17 cellular contexts compared by ENCODE assay signal in the genomic region with DNA sequence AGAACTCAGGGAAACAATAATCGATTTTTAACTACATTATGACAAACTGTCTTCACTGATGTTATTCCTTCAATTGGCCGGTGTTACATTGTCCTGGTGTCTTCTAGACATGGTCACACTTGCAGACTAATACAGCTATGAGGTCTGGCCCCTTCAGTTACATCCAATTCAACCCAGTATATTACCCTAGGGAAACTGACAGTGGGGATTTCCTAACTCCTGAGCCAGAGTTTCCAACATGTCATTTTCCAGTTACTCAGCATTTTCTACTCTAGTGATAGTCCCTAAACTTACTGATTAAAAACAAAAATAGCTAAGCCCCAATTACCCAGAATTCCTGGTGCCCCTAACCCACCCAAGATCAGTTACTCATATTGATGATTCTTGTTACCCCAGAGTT. TPM values are rescaled to one million over a fixed set of nuclear protein-coding genes. Genes with fewer than 3 reads are reported as not detected.
DNase-seq lines count a peak whose midpoint lies in the region; ATAC-seq and TF ChIP-seq lines count a peak whose summit lies in the region.
"Had no signal": no experiment of that assay in that cellular context is flagged by ENCODE, and none has a peak within 500 bp of the region (broad histone marks: within the 10 kb centered on the region; RNA-seq: fewer than 3 reads in every experiment).

No MANE protein-coding gene starts in this region.

- no peak for TF ChIP-seq CTCF in KMS-11 (conservative IDR thresholded peaks at IDR 0.05; ENCODE audit: low read depth, low read length)

- peak overlapping the region; percentile 15; the same call in 1 of the 2 replicates for H3K4me2 ChIP-seq in KMS-11
- H3K4me2 ChIP-seq: GM23338 had no signal

- peak; percentile 59 to 61 for ATAC-seq in activated T-cell treated with anti-CD3 and anti-CD28 coated beads, Interleukin-2, amount 50 U/mL, for 72 hours (replicated peaks in 1 of 2)
- peak; percentile 68 for ATAC-seq in stimulated activated effector memory CD8-positive, alpha-beta T cell treated with anti-CD3 and anti-CD28 coated beads, Interleukin-12 subunit alpha, Interleukin-12 subunit beta, amount 100 ng/mL, for 72 hours
- ATAC-seq: GM23338, HCT116 had no signal

- DNase-seq in activated T-cell treated with anti-CD3 and anti-CD28 coated beads for 24 hours (ENCODE audit: low read depth) (peak; percentile 26), DMS 273 treated with DMSO at 0.1 percent for 48 hours (lab: John Stamatoyannopoulos, UW) (no peak), NCI-H526 (lab: John Stamatoyannopoulos, UW) (no peak)
- no peak for DNase-seq in activated T-cell treated with anti-CD3 and anti-CD28 coated beads, Interleukin-2, amount 50 U/mL, for 48 hours
- no peak for DNase-seq in activated T-cell treated with anti-CD3 and anti-CD28 coated beads, Interleukin-2, amount 50 U/mL, for 72 hours
- DNase-seq in stimulated activated effector memory CD8-positive, alpha-beta T cell treated with anti-CD3 and anti-CD28 coated beads, Interleukin-12 subunit alpha, Interleukin-12 subunit beta, amount 100 ng/mL, for 72 hours (ENCODE audit: low spot score in 2 of 2): no peak
- DNase-seq: NCI-H187; NCI-H345; NCI-H526 treated with DMSO at 0.1 percent for 48 hours; NK-92 treated with Interleukin-12 subunit alpha and Interleukin-12 subunit beta, amount 100 ng/mL, for 24 hours had no signal

- no peak overlapping the region for H2AFZ ChIP-seq in KMS-11 (ENCODE audit: low read depth)
- H2AFZ ChIP-seq: GM23338 had no signal

- peaks cover 58% of the 10 kb centered on the region for H3K4me1 Mint-ChIP-seq in activated T-cell treated with anti-CD3 and anti-CD28 coated beads, Interleukin-2, amount 50 U/mL, for 72 hours (ENCODE audit: low read depth)
- H3K4me1 Mint-ChIP-seq in stimulated activated effector memory CD8-positive, alpha-beta T cell treated with anti-CD3 and anti-CD28 coated beads, Interleukin-12 subunit alpha, Interleukin-12 subunit beta, amount 100 ng/mL, for 72 hours: peaks cover 60% of the 10 kb centered on the region

- no peaks in the 10 kb centered on the region for H3K27me3 ChIP-seq in KMS-11 (ENCODE audit: insufficient read depth, low read depth)

- H3K27me3 Mint-ChIP-seq in activated T-cell treated with anti-CD3 and anti-CD28 coated beads, Interleukin-2, amount 50 U/mL, for 72 hours (ENCODE audit: low read depth): no peaks in the 10 kb centered on the region

- no peaks in the 10 kb centered on the region for H4K20me1 ChIP-seq in KMS-11 (ENCODE audit: insufficient read depth)

- H3K4me3 ChIP-seq in KMS-11 (IDR thresholded peaks at IDR 0.05; ENCODE audit: insufficient read depth, low read depth, low read length): no peak overlapping the region
- H3K4me3 ChIP-seq: GM23338 had no signal

- H3K79me2 ChIP-seq in KMS-11 (ENCODE audit: insufficient read depth, low read depth): no peaks in the 10 kb centered on the region

- H3K36me3 ChIP-seq in KMS-11 (ENCODE audit: insufficient read depth): no peaks in the 10 kb centered on the region

- peak overlapping the region; percentile 0 for H3K27ac Mint-ChIP-seq in activated T-cell treated with anti-CD3 and anti-CD28 coated beads, Interleukin-2, amount 50 U/mL, for 72 hours
- peak overlapping the region; percentile 80 for H3K27ac Mint-ChIP-seq in stimulated activated effector memory CD8-positive, alpha-beta T cell treated with anti-CD3 and anti-CD28 coated beads, Interleukin-12 subunit alpha, Interleukin-12 subunit beta, amount 100 ng/mL, for 72 hours
- H3K27ac Mint-ChIP-seq: GM23338, IgD-negative memory B cell had no signal

- H3K36me3 Mint-ChIP-seq in activated T-cell treated with anti-CD3 and anti-CD28 coated beads, Interleukin-2, amount 50 U/mL, for 72 hours (ENCODE audit: insufficient read depth in 2 of 2): peaks cover 0 to 2% of the 10 kb centered on the region in 2 donors
- H3K36me3 Mint-ChIP-seq in stimulated activated effector memory CD8-positive, alpha-beta T cell treated with anti-CD3 and anti-CD28 coated beads, Interleukin-12 subunit alpha, Interleukin-12 subunit beta, amount 100 ng/mL, for 72 hours: no peaks in the 10 kb centered on the region

- H3K4me1 ChIP-seq in KMS-11 (ENCODE audit: low read depth, poor library complexity, severe bottlenecking): peaks cover 21% of the 10 kb centered on the region

- no peak overlapping the region for H3K27ac ChIP-seq in KMS-11
- H3K27ac ChIP-seq: C4-2B had no signal

- H3K9ac ChIP-seq in KMS-11: no peak overlapping the region

- peak overlapping the region; percentile 5 to 25 for H3K4me3 Mint-ChIP-seq in activated T-cell treated with anti-CD3 and anti-CD28 coated beads, Interleukin-2, amount 50 U/mL, for 72 hours
- H3K4me3 Mint-ChIP-seq in stimulated activated effector memory CD8-positive, alpha-beta T cell treated with anti-CD3 and anti-CD28 coated beads, Interleukin-12 subunit alpha, Interleukin-12 subunit beta, amount 100 ng/mL, for 72 hours: peak overlapping the region; percentile 31
- H3K4me3 Mint-ChIP-seq: GM23338, IgD-negative memory B cell had no signal

- H3K9me3 Mint-ChIP-seq in activated T-cell treated with anti-CD3 and anti-CD28 coated beads, Interleukin-2, amount 50 U/mL, for 72 hours: peaks cover 0 to 2% of the 10 kb centered on the region in 2 donors
- peaks cover 2% of the 10 kb centered on the region for H3K9me3 Mint-ChIP-seq in stimulated activated effector memory CD8-positive, alpha-beta T cell treated with anti-CD3 and anti-CD28 coated beads, Interleukin-12 subunit alpha, Interleukin-12 subunit beta, amount 100 ng/mL, for 72 hours
- H3K9me3 Mint-ChIP-seq: GM23338, IgD-negative memory B cell had no signal

RNA-seq across cellular contexts. Expression of a gene that starts 21.1 kb away (rescaled TPM):
- 10 to 100 TPM; 34.3 to 77.1 TPM for total RNA-seq in activated T-cell treated with anti-CD3 and anti-CD28 coated beads, Interleukin-2, amount 50 U/mL, for 72 hours
- total RNA-seq: GM23338, HT1080, OCI-LY7 had no signal
